ENCODE assay signal across 8 cellular contexts in the genomic region with DNA sequence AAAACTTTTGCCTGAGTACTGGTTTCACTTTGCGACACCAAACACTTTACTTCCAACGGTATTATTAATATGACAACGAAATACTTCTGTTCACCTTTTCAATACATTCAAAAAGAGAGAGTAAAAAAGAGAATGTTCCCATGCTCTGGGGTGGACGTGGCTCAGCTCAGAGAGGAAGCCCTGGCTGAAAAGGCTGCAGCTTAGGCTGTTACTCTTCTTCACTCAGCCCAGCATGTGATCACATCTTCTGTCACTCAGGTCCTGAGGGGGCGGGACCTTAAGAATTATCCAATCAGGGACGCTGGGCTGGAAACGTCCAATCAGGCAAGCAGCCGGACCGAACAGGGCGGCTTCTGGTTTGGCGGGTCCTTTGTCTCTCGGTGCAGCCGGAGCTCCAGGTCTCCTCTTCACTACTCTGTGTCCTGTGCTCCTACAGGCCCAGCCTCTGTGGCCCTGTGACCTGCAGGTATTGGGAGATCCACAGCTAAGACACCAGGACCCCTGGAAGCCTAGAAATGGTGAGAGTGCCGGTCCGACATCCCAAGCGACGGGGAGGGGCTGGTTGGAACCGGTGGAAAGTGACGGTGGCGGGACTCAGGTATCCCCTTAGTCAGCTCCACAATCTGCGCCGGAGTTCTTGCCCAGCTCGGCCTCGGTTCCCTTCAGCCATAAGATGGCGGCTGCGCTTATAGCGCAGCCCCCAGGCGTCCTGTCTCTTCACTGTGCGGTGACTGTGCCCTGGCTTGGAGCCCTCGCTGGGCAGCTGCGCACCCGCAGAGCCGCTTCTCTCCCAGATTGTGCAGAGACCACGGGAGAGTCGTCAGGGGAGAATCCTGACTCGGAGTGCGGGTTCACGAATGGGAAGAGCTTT. TPM values are rescaled to one million over a fixed set of nuclear protein-coding genes. Genes with fewer than 3 reads are reported as not detected.
DNase-seq lines count a peak whose midpoint lies in the region; ATAC-seq and TF ChIP-seq lines count a peak whose summit lies in the region.

A gene (plus strand): TSS at position 373 of the 871 bp plus-strand sequence. CDS start 143 bp downstream, at position 516.

- ATAC-seq in GM18858 (IDR thresholded peaks at IDR 0.05; ENCODE audit: unreplicated experiment) (peak; percentile 91), HG03108 (IDR thresholded peaks at IDR 0.05; ENCODE audit: unreplicated experiment) (peak; percentile 95), left lobe of liver (peak; percentile 92)

- TF ChIP-seq CTCF in 22Rv1 (IDR thresholded peaks at IDR 0.05), result no peak

- peak within 1 kb of the TSS; percentile 93 for H3K27ac ChIP-seq in 22Rv1

- DNase-seq in NCI-H345 treated with DMSO at 0.1 percent for 48 hours (lab: John Stamatoyannopoulos, UW; ENCODE audit: unreplicated experiment) (peak; percentile 60), dermis blood vessel endothelial cell (peak; percentile 98), left lobe of liver (ENCODE audit: low spot score) (peak; percentile 79)
- peak; percentile 86 for DNase-seq in activated CD4-positive, alpha-beta T cell treated with anti-CD3 and anti-CD28 coated beads, Interleukin-2, amount 50 U/mL, for 4 hours
- DNase-seq in stimulated activated CD4-positive, alpha-beta T cell treated with anti-CD3 and anti-CD28 coated beads, Interleukin-1b, Interleukin-23, amount 100 ng/mL, for 48 hours, result peak; percentile 94

RNA-seq across cellular contexts. Expression of the gene that starts here (rescaled TPM):
- total RNA-seq in dermis blood vessel endothelial cell (6.0 and 11.7 TPM in 2 replicates), left lobe of liver (0.45 TPM)

Comparison
In these comparisons a context has a peak if more than half of its experiments do, and no peak if none do; other contexts are left out.
1. Peak in every context shown above with its lines: DNase-seq, ATAC-seq and H3K27ac ChIP-seq.
2. Peak in DNase-seq and ATAC-seq in left lobe of liver; RNA of the gene not detected or under 1 TPM.